Comparison of ENCODE assay signal across 2 cellular contexts in genomic region chr5:35598707-35599370, GRCh38.
A peak's percentile ranks its signal among the peaks of the same experiment; 100 is the strongest.
TF ChIP-seq lines count a peak whose summit lies in the region.

No MANE protein-coding gene starts in this region.

TF ChIP-seq in GM23338, 12 proteins besides CTCF, POLR2A, EP300 and RAD21:
- TF ChIP-seq ZNF114 (CRISPR knock-in tag; IDR thresholded peaks at IDR 0.05): no peak
- 0 out of 2 replicates have a peak, but pooled peaks have one; percentile 20 for TF ChIP-seq ZNF462 (CRISPR knock-in tag; IDR thresholded peaks at IDR 0.05)
- TF ChIP-seq POLR2AphosphoS5 (IDR thresholded peaks at IDR 0.05; ENCODE audit: low read depth): no peak

TF ChIP-seq in H1, 55 proteins besides CTCF, POLR2A, EP300 and RAD21:
- TF ChIP-seq ATF2 (IDR thresholded peaks at IDR 0.05; ENCODE audit: low read length) (no peak), CHD1 (IDR thresholded peaks at IDR 0.05; ENCODE audit: low read depth, low read length) (no peak), TCF12 (IDR thresholded peaks at IDR 0.05; ENCODE audit: low read depth, low read length) (0 out of 2 replicates have a peak, but pooled peaks have one; percentile 44)
